In the genomic region with DNA sequence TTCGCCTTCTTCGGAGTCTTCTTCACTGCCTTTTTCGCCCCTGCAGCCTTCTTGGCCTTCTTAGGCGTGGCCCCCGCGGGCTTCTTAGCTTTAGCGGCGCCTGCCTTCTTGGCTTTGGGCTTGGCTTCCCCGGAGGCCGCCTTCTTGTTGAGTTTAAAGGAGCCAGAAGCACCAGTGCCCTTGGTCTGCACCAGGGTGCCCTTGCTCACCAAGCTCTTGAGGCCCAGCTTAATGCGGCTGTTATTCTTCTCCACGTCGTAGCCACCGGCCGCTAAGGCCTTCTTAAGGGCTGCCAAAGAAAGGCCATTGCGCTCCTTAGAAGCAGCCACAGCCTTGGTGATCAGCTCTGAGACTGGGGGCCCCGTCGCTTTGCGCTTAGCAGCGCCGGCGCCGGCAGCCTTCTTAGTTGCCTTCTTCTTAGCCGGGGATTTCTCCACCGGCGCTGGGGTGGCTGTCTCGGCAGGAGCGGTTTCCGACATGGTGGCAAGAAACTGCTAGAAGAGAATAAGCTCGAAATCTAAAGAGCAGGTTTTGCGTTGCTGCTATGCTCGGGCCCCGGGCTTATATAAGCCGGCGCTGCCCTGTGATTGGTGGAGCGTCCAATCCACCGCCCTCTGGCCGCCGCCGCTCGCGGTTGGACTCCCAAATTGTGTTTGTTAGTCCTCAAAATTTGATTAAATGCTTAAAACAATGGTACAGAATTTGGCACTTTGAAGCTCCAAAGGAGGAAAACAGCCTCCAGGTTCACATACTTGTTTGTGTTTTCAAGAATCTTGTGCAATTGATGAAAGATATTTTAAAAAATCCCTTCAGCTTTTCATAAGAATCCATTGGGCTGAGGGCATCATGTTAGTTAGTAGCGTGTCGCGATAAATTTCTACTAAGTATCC, we compare ENCODE assay signal across 8 cellular contexts. TPM values are rescaled to one million over a fixed set of nuclear protein-coding genes. Genes with fewer than 3 reads are reported as not detected.
A peak's percentile ranks its signal among the peaks of the same experiment; 100 is the strongest.
DNase-seq lines count a peak whose midpoint lies in the region; ATAC-seq, FAIRE-seq and TF ChIP-seq lines count a peak whose summit lies in the region.

No MANE protein-coding gene starts in this region.

- H3K27me3 Mint-ChIP-seq in activated naive CD8-positive, alpha-beta T cell treated with anti-CD3 and anti-CD28 coated beads, Interleukin-2, amount 10 ng/mL, durations not matched to agents 7 days and 5 days: no peaks in the 10 kb centered on the region

- TF ChIP-seq CTCF in AG04450 (IDR thresholded peaks at IDR 0.05; ENCODE audit: low read depth, low read length) (no peak), retinal pigment epithelial cell (conservative IDR thresholded peaks at IDR 0.05; ENCODE audit: low read depth, low read length) (no peak)

- H3K27me3 ChIP-seq in AG04450 (ENCODE audit: control insufficient read depth, insufficient read depth, low read length): no peaks in the 10 kb centered on the region
- no peaks in the 10 kb centered on the region for H3K27me3 ChIP-seq in Karpas-422 (ENCODE audit: low read length)

- H3K4me3 ChIP-seq in AG04450 (ENCODE audit: low read depth, low read length) (peak overlapping the region; percentile 71), Karpas-422 (ENCODE audit: low read length) (peak overlapping the region; percentile 66), retinal pigment epithelial cell (ENCODE audit: low read length) (peak overlapping the region; percentile 73)

- intact Hi-C loops in left ventricle myocardium superior (cut with micrococcal nuclease): no loop called here

- no peaks in the 10 kb centered on the region for H3K36me3 ChIP-seq in Karpas-422 (ENCODE audit: insufficient read depth, low read length)

- POLR2A ChIA-PET in AG04450 (lab: Yijun Ruan, JAX): interaction anchor here (0.8 to 6.9 kb wide), 16 partner anchors 23 to 1845 kb away, joined by 3 to 289 read pairs (median 10); a partner anchor contains a TSS
- POLR2A ChIA-PET in activated naive CD8-positive, alpha-beta T cell treated with anti-CD3 and anti-CD28 coated beads, Interleukin-2, amount 10 ng/mL, durations not matched to agents 7 days and 5 days (lab: Charles Lee): interaction anchor here (0.5 to 18.9 kb wide), 36 partner anchors 17 to 1846 kb away, joined by 3 to 2159 read pairs (median 11); a partner anchor contains a TSS

- no peaks in the 10 kb centered on the region for H4K20me1 ChIP-seq in Karpas-422 (ENCODE audit: insufficient read depth, low read depth, low read length)

- no peaks in the 10 kb centered on the region for H3K9me2 ChIP-seq in Karpas-422 (replicated peaks; ENCODE audit: insufficient read depth, low read length)

- H3K9ac ChIP-seq in Karpas-422 (ENCODE audit: low read length): peak overlapping the region; percentile 75

- H3K9me3 Mint-ChIP-seq in activated naive CD8-positive, alpha-beta T cell treated with anti-CD3 and anti-CD28 coated beads, Interleukin-2, amount 10 ng/mL, durations not matched to agents 7 days and 5 days: no peaks in the 10 kb centered on the region

- H3K36me3 Mint-ChIP-seq in activated naive CD8-positive, alpha-beta T cell treated with anti-CD3 and anti-CD28 coated beads, Interleukin-2, amount 10 ng/mL, durations not matched to agents 7 days and 5 days: no peaks in the 10 kb centered on the region

- peaks cover 39% of the 10 kb centered on the region for H3K4me1 ChIP-seq in Karpas-422 (ENCODE audit: low read length)

- peak overlapping the region; percentile 100 for H3K27ac Mint-ChIP-seq in activated naive CD8-positive, alpha-beta T cell treated with anti-CD3 and anti-CD28 coated beads, Interleukin-2, amount 10 ng/mL, durations not matched to agents 7 days and 5 days

- H3K4me1 Mint-ChIP-seq in activated naive CD8-positive, alpha-beta T cell treated with anti-CD3 and anti-CD28 coated beads, Interleukin-2, amount 10 ng/mL, durations not matched to agents 7 days and 5 days: peaks cover 65% of the 10 kb centered on the region

- H3K79me2 ChIP-seq in Karpas-422 (ENCODE audit: low read length): no peaks in the 10 kb centered on the region

- H3K27ac ChIP-seq in AG04450 (ENCODE audit: low read depth, low read length) (peak overlapping the region; percentile 85), Karpas-422 (ENCODE audit: low read length) (peak overlapping the region; percentile 78)

- ATAC-seq in SK-N-SH treated with all-trans-retinoic acid at 6 μM for 48 hours (peak; percentile 62), left ventricle myocardium superior (peak; percentile 64)
- ATAC-seq in activated naive CD8-positive, alpha-beta T cell treated with anti-CD3 and anti-CD28 coated beads, Interleukin-2, amount 10 ng/mL, durations not matched to agents 7 days and 5 days (ENCODE audit: low read depth): peak; percentile 38

- H3K9me3 ChIP-seq in AG04450 (ENCODE audit: control insufficient read depth, insufficient read depth, low read length) (no peaks in the 10 kb centered on the region; the same call in 1 of the 2 replicates), Karpas-422 (ENCODE audit: low read length) (no peaks in the 10 kb centered on the region)

- H2AFZ ChIP-seq in Karpas-422 (ENCODE audit: low read length): peak overlapping the region; percentile 62

- no peak for DNase-seq in AG04450 (ENCODE audit: low read depth, low spot score)
- no peak for DNase-seq in GM19239 (ENCODE audit: insufficient read length, low spot score)
- peak; percentile 89 for DNase-seq in Karpas-422
- peak; percentile 90 for DNase-seq in activated naive CD8-positive, alpha-beta T cell treated with anti-CD3 and anti-CD28 coated beads, Interleukin-2, amount 10 ng/mL, durations not matched to agents 7 days and 5 days
- peak; percentile 80 for DNase-seq in left ventricle myocardium superior
- no peak for DNase-seq in retinal pigment epithelial cell (ENCODE audit: low read depth)
- no peak for DNase-seq in HPDE6-E6E7 (ENCODE audit: extremely low spot score)

- CTCF ChIA-PET in AG04450 (lab: Charles Lee): interaction anchor here (0.7 to 3.3 kb wide), 3 partner anchors 25 to 1850 kb away, joined by 3 to 20 read pairs (median 4); a partner anchor contains a TSS

- FAIRE-seq in GM19239 (lab: Jason Lieb, UNC): peak; percentile 78

- peak overlapping the region; percentile 83 for H3K4me2 ChIP-seq in Karpas-422 (ENCODE audit: low read depth, low read length, poor library complexity, severe bottlenecking)

- H3K4me3 Mint-ChIP-seq in activated naive CD8-positive, alpha-beta T cell treated with anti-CD3 and anti-CD28 coated beads, Interleukin-2, amount 10 ng/mL, durations not matched to agents 7 days and 5 days: peak overlapping the region; percentile 99

TF ChIP-seq in SK-N-SH treated with all-trans-retinoic acid at 6 μM for 48 hours, 23 proteins besides CTCF, POLR2A, EP300 and RAD21:
- TF ChIP-seq ZC3H10 (CRISPR knock-in tag; IDR thresholded peaks at IDR 0.05): no peak
- TF ChIP-seq SNAI2 (CRISPR knock-in tag; IDR thresholded peaks at IDR 0.05): no peak
- TF ChIP-seq TOX (CRISPR knock-in tag; IDR thresholded peaks at IDR 0.05; ENCODE audit: borderline replicate concordance): no peak
- no peak for TF ChIP-seq ISL1 (CRISPR knock-in tag; IDR thresholded peaks at IDR 0.05)
- no peak for TF ChIP-seq TCF4 (CRISPR knock-in tag; IDR thresholded peaks at IDR 0.05; ENCODE audit: borderline replicate concordance)
- TF ChIP-seq OSR1 (CRISPR knock-in tag; IDR thresholded peaks at IDR 0.05): no peak
- TF ChIP-seq ZNF8 (CRISPR knock-in tag; IDR thresholded peaks at IDR 0.05): no peak
- no peak for TF ChIP-seq RARB (CRISPR knock-in tag; IDR thresholded peaks at IDR 0.05)
- TF ChIP-seq, protein P1, sequence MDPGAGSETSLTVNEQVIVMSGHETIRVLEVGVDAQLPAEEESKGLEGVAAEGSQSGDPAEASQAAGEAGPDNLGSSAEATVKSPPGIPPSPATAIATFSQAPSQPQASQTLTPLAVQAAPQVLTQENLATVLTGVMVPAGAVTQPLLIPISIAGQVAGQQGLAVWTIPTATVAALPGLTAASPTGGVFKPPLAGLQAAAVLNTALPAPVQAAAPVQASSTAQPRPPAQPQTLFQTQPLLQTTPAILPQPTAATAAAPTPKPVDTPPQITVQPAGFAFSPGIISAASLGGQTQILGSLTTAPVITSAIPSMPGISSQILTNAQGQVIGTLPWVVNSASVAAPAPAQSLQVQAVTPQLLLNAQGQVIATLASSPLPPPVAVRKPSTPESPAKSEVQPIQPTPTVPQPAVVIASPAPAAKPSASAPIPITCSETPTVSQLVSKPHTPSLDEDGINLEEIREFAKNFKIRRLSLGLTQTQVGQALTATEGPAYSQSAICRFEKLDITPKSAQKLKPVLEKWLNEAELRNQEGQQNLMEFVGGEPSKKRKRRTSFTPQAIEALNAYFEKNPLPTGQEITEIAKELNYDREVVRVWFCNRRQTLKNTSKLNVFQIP (CRISPR knock-in tag; IDR thresholded peaks at IDR 0.05; ENCODE audit: borderline replicate concordance, low read depth): no peak
- TF ChIP-seq ESRRG (CRISPR knock-in tag; IDR thresholded peaks at IDR 0.05): no peak
- no peak for TF ChIP-seq ZFP30 (CRISPR knock-in tag; IDR thresholded peaks at IDR 0.05)
- TF ChIP-seq GLIS3 (CRISPR knock-in tag; IDR thresholded peaks at IDR 0.05): no peak
- no peak for TF ChIP-seq ZFP3 (CRISPR knock-in tag; IDR thresholded peaks at IDR 0.05)
- TF ChIP-seq BACH2 (CRISPR knock-in tag; IDR thresholded peaks at IDR 0.05; ENCODE audit: borderline replicate concordance): no peak
- no peak for TF ChIP-seq CSDC2 (CRISPR knock-in tag; IDR thresholded peaks at IDR 0.05)

RNA-seq across cellular contexts. Expression of a gene that starts 44.9 kb away (rescaled TPM):
- not detected in 2 replicates for polyA plus RNA-seq in AG04450 (2011; rRNA removed)
- polyA minus RNA-seq in AG04450 (2011; rRNA and poly(A)+ RNA removed): not detected in 2 replicates
- total RNA-seq in Karpas-422 (2014; rRNA removed; shearing (Covaris generic); ENCODE audit: low replicate concordance): not detected in 2 replicates
- total RNA-seq in activated naive CD8-positive, alpha-beta T cell treated with anti-CD3 and anti-CD28 coated beads, Interleukin-2, amount 10 ng/mL, durations not matched to agents 7 days and 5 days: not detected
- total RNA-seq in left ventricle myocardium superior: not detected

Comparison
In these comparisons a context has a peak if more than half of its experiments do, and no peak if none do; other contexts are left out.
1. DNase-seq: peak in Karpas-422 (single experiment), activated naive CD8-positive, alpha-beta T cell treated with anti-CD3 and anti-CD28 coated beads, Interleukin-2, amount 10 ng/mL, durations not matched to agents 7 days and 5 days (single experiment) and left ventricle myocardium superior (single experiment); none in AG04450 (single experiment), GM19239 (single experiment), retinal pigment epithelial cell (single experiment) and HPDE6-E6E7 (single experiment).
2. Peak in every context shown above with its lines, with median percentiles within 50 percentile points of each other: H3K4me3 ChIP-seq and ATAC-seq.